21 cellular contexts compared by ENCODE assay signal in the genomic region with DNA sequence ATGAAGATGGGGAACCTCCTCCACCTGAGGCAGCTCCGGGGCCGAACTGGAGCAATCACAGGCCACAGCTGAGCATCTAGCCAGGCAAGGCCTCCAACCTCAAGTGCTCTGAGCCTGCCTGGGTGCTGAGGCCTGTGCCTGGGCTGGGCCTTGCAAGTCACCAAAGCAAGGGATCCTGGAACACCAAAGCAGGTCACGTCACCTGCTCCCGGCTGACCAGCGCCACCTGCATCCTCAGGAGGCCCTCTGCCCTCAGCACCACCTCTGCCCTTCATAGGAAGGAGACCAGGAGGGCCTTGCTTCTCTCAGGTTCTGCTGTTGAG.
DNase-seq lines count a peak whose midpoint lies in the region; ATAC-seq, FAIRE-seq and TF ChIP-seq lines count a peak whose summit lies in the region.
"Had no signal": no experiment of that assay in that cellular context is flagged by ENCODE, and none has a peak within 500 bp of the region (broad histone marks: within the 10 kb centered on the region; RNA-seq: fewer than 3 reads in every experiment).

No MANE protein-coding gene starts in this region.

- ATAC-seq in K562 (no peak), HepG2 (peak; percentile 30)
- ATAC-seq: A549, Right ventricle myocardium inferior had no signal

- CTCF ChIA-PET in K562 (lab: Yijun Ruan, JAX; ENCODE audit: low intra/inter-chr PET ratio) (no interaction called here), HepG2 (lab: Yijun Ruan, JAX; ENCODE audit: low intra/inter-chr PET ratio, low total read pairs) (no interaction called here)

- peaks cover 3% of the 10 kb centered on the region for H3K9me1 ChIP-seq in K562 (ENCODE audit: control insufficient read depth, insufficient read depth, low read length)

- H3K4me1 ChIP-seq in KMS-11 (ENCODE audit: low read depth, poor library complexity, severe bottlenecking) (peaks cover 100% of the 10 kb centered on the region), K562 (replicated peaks in 1 of 2; ENCODE audit: control insufficient read depth in 2 of 2, insufficient read depth in 2 of 2, low read length in 2 of 2) (peaks cover 21 to 26% of the 10 kb centered on the region in 2 experiments), HepG2 (ENCODE audit: insufficient read depth, low read length) (peaks cover 8% of the 10 kb centered on the region; the same call in 1 of the 2 replicates), thymus (ENCODE audit: control insufficient read depth, insufficient read depth, low read length) (peaks cover 94% of the 10 kb centered on the region), suprapubic skin (peaks cover 12% of the 10 kb centered on the region)
- H3K4me1 ChIP-seq: A549, HAP-1, SJSA1 had no signal

- FAIRE-seq in K562 (lab: Jason Lieb, UNC) (no peak), HepG2 (lab: Jason Lieb, UNC) (no peak), urothelium cell line (lab: Jason Lieb, UNC) (no peak)
- FAIRE-seq: A549 had no signal

- H3K27ac ChIP-seq in KMS-11, result peak overlapping the region; percentile 94
- no peak overlapping the region for H3K27ac ChIP-seq in K562 (ENCODE audit: extremely low read depth, low read depth, low read length)
- no peak overlapping the region for H3K27ac ChIP-seq in HepG2 (ENCODE audit: extremely low read length, insufficient read depth, low read length)
- H3K27ac ChIP-seq in thymus (ENCODE audit: low read depth), result peak overlapping the region; percentile 95
- H3K27ac ChIP-seq in suprapubic skin, result no peak overlapping the region
- H3K27ac ChIP-seq: A549, BLaER1, GM23248, HL-60, SJSA1 had no signal

- BruUV-seq in K562 (replicated peaks; lab: Mats Ljungman, UMichigan), result no TSS peak
- no TSS peak for BruUV-seq in HepG2 (replicated peaks; lab: Mats Ljungman, UMichigan)

- H3K36me3 ChIP-seq in KMS-11 (ENCODE audit: insufficient read depth), result no peaks in the 10 kb centered on the region
- H3K36me3 ChIP-seq in K562 (ENCODE audit: control insufficient read depth, insufficient read depth, low read length), result no peaks in the 10 kb centered on the region
- H3K36me3 ChIP-seq in HepG2 (replicated peaks in 1 of 2; ENCODE audit: control insufficient read depth in 1 of 2, insufficient read depth in 2 of 2, low read length in 2 of 2), result no peaks in the 10 kb centered on the region
- H3K36me3 ChIP-seq in thymus (ENCODE audit: control insufficient read depth, insufficient read depth), result no peaks in the 10 kb centered on the region
- H3K36me3 ChIP-seq in suprapubic skin, result no peaks in the 10 kb centered on the region
- H3K36me3 ChIP-seq: BLaER1, HAP-1, MG63, SJSA1 had no signal

- intact Hi-C loops in K562 (cut with micrococcal nuclease), result no loop called here
- intact Hi-C loops in HepG2 (cut with micrococcal nuclease; ENCODE audit: unreplicated experiment), result loop anchor here (10.0 kb wide), 1 partner anchor 64 kb away; a partner anchor contains a TSS

- TF ChIP-seq RAD21 in K562 (CRISPR knock-in tag; conservative IDR thresholded peaks at IDR 0.05 in 1 of 2, IDR thresholded peaks at IDR 0.05 in 1 of 2) (no peak), HepG2 (CRISPR knock-in tag; IDR thresholded peaks at IDR 0.05) (no peak)

- H4K20me1 ChIP-seq in KMS-11 (ENCODE audit: insufficient read depth) (no peaks in the 10 kb centered on the region), K562 (replicated peaks; ENCODE audit: control insufficient read depth, insufficient read depth, low read length) (no peaks in the 10 kb centered on the region), HepG2 (ENCODE audit: insufficient read depth, low read length) (no peaks in the 10 kb centered on the region)
- H4K20me1 ChIP-seq: BLaER1 had no signal

- no peak overlapping the region for H3K4me3 ChIP-seq in KMS-11 (IDR thresholded peaks at IDR 0.05; ENCODE audit: insufficient read depth, low read depth, low read length)
- no peak overlapping the region for H3K4me3 ChIP-seq in K562
- H3K4me3 ChIP-seq in HepG2 (replicated peaks in 1 of 3; ENCODE audit: insufficient read depth in 1 of 3, low read depth in 2 of 3, low read length in 3 of 3), result no peak overlapping the region
- H3K4me3 ChIP-seq in thymus (ENCODE audit: low read length), result peak overlapping the region; percentile 30
- no peak overlapping the region for H3K4me3 ChIP-seq in suprapubic skin
- H3K4me3 ChIP-seq: A549, BLaER1, GM23248, HAP-1, MG63, SJSA1 had no signal

- TF ChIP-seq EP300 in K562 (IDR thresholded peaks at IDR 0.05; ENCODE audit: low read length), result no peak
- no peak for TF ChIP-seq EP300 in HepG2 (IDR thresholded peaks at IDR 0.05; ENCODE audit: low read depth in 2 of 2, low read length in 2 of 2)
- no peak for TF ChIP-seq EP300 in HepG2 (CRISPR knock-in tag; IDR thresholded peaks at IDR 0.05; ENCODE audit: borderline replicate concordance)
- TF ChIP-seq EP300 in suprapubic skin (IDR thresholded peaks at IDR 0.05), result no peak

- H3K79me2 ChIP-seq in KMS-11 (ENCODE audit: insufficient read depth, low read depth) (no peaks in the 10 kb centered on the region), K562 (ENCODE audit: control insufficient read depth, insufficient read depth, low read length) (no peaks in the 10 kb centered on the region), HepG2 (ENCODE audit: insufficient read depth, low read length) (no peaks in the 10 kb centered on the region)

- POLR2A ChIA-PET in K562 (lab: Yijun Ruan, JAX) (interaction anchor here (0.5 kb wide), 1 partner anchor 17 kb away, joined by 3 read pairs; no protein-coding TSS in a partner anchor), HepG2 (lab: Yijun Ruan, JAX) (no interaction called here)

- H3K4me2 ChIP-seq in KMS-11, result peak overlapping the region; percentile 69
- no peak overlapping the region for H3K4me2 ChIP-seq in K562 (ENCODE audit: insufficient read depth, low read length)
- H3K4me2 ChIP-seq in HepG2 (ENCODE audit: low read depth, low read length), result no peak overlapping the region
- H3K4me2 ChIP-seq: A549, BLaER1 had no signal

- H3K9me3 ChIP-seq in K562 (replicated peaks; ENCODE audit: control insufficient read depth, insufficient read depth, low read depth, low read length) (no peaks in the 10 kb centered on the region), HepG2 (ENCODE audit: low read length) (no peaks in the 10 kb centered on the region), thymus (ENCODE audit: control insufficient read depth) (no peaks in the 10 kb centered on the region), suprapubic skin (no peaks in the 10 kb centered on the region)
- H3K9me3 ChIP-seq: A549, BLaER1, HAP-1, MG63, SJSA1 had no signal

- 70% methylated on average over 4 of the region's 5 CpGs for WGBS in K562 (ENCODE audit: insufficient coverage, low coverage, missing lambda C conversion rate)
- 60% methylated on average over 1 of the region's 5 CpGs for WGBS in HepG2 (ENCODE audit: low lambda C conversion rate)
- 67% methylated on average over 5 of the region's 5 CpGs for WGBS in thymus
- no CpG with 5 or more reads among the region's 5 CpGs for WGBS in suprapubic skin

- no peak for DNase-seq in K562 (ENCODE audit: extremely low read depth in 1 of 4, low spot score in 3 of 4)
- DNase-seq in HepG2 (ENCODE audit: low spot score), result no peak
- DNase-seq in suprapubic skin (ENCODE audit: low spot score in 2 of 2), result no peak
- no peak for DNase-seq in epidermal melanocyte (ENCODE audit: insufficient read length, low spot score)
- DNase-seq in urothelium cell line (ENCODE audit: low spot score), result no peak
- DNase-seq: CD4-positive, alpha-beta T cell; COR-L47; DMS79; GM23248; MG63; NCI-H187; NCI-H446 treated with DMSO at 0.1 percent for 48 hours; NCI-H526 treated with DMSO at 0.1 percent for 48 hours had no signal

- H3K27me3 ChIP-seq in KMS-11 (ENCODE audit: insufficient read depth, low read depth) (no peaks in the 10 kb centered on the region), K562 (ENCODE audit: control insufficient read depth in 2 of 2, insufficient read depth in 2 of 2, low read length in 2 of 2) (peaks cover 6 to 11% of the 10 kb centered on the region in 2 experiments; a peak in 4 of 5 replicates), HepG2 (ENCODE audit: control insufficient read depth in 1 of 2, insufficient read depth in 2 of 2, low read length in 2 of 2) (peaks cover 5 to 53% of the 10 kb centered on the region in 2 experiments; a peak in 4 of 5 replicates), thymus (ENCODE audit: control insufficient read depth, insufficient read depth) (no peaks in the 10 kb centered on the region), suprapubic skin (no peaks in the 10 kb centered on the region)
- H3K27me3 ChIP-seq: BLaER1, MG63, SJSA1 had no signal

- H2AFZ ChIP-seq in KMS-11 (ENCODE audit: low read depth) (peak overlapping the region; percentile 50; the same call in 1 of the 2 replicates), K562 (ENCODE audit: low read depth, low read length) (peak overlapping the region; percentile 90; the same call in 1 of the 2 replicates), HepG2 (ENCODE audit: low read length) (no peak overlapping the region)
- H2AFZ ChIP-seq: GM23248 had no signal

- no peak for TF ChIP-seq CTCF in KMS-11 (conservative IDR thresholded peaks at IDR 0.05; ENCODE audit: low read depth, low read length)
- no peak for TF ChIP-seq CTCF in K562 (IDR thresholded peaks at IDR 0.05 in 2 of 3, conservative IDR thresholded peaks at IDR 0.05 in 1 of 3; ENCODE audit: insufficient read depth in 2 of 3, low read depth in 1 of 3, low read length in 3 of 3)
- peak; percentile 56 for TF ChIP-seq CTCF in HepG2 (CRISPR knock-in tag; IDR thresholded peaks at IDR 0.05)
- no peak for TF ChIP-seq CTCF in suprapubic skin (IDR thresholded peaks at IDR 0.05)

- in situ Hi-C loops in K562 (cut with MboI), result no loop called here
- in situ Hi-C loops in HepG2 (cut with HindIII; ENCODE audit: extremely low pct_ligation_motif_present, low pct_unique_long_range_greater_than_20kb), result no loop called here

- H3K9ac ChIP-seq in KMS-11 (peak overlapping the region; percentile 59), K562 (ENCODE audit: insufficient read depth in 1 of 2, low read depth in 2 of 2, low read length in 2 of 2) (no peak overlapping the region), HepG2 (ENCODE audit: insufficient read depth, low read depth, low read length) (no peak overlapping the region)
- H3K9ac ChIP-seq: BLaER1, GM23248 had no signal

- TF ChIP-seq POLR2A in K562 (conservative IDR thresholded peaks at IDR 0.05), result no peak
- TF ChIP-seq POLR2A in HepG2 (IDR thresholded peaks at IDR 0.05; ENCODE audit: insufficient read depth in 1 of 2, low read depth in 2 of 2, low read length in 2 of 2), result no peak
- TF ChIP-seq POLR2A in suprapubic skin (IDR thresholded peaks at IDR 0.05), result no peak

TF ChIP-seq in K562, 482 proteins besides CTCF, POLR2A, EP300 and RAD21 (continues in another document):
- TF ChIP-seq L3MBTL2 (IDR thresholded peaks at IDR 0.05), result no peak

TF ChIP-seq in HepG2, 621 proteins besides CTCF, POLR2A, EP300 and RAD21:
- TF ChIP-seq ELF4 (CRISPR knock-in tag; IDR thresholded peaks at IDR 0.05; ENCODE audit: borderline replicate concordance) (no peak), ZFX (CRISPR knock-in tag; IDR thresholded peaks at IDR 0.05; ENCODE audit: low read depth) (0 out of 2 replicates have a peak, but pooled peaks have one; percentile 20), ZNF546 (CRISPR knock-in tag; conservative IDR thresholded peaks at IDR 0.05) (no peak)
TF ChIP-seq in HepG2: peak in this region for 1.

Comparison
In these comparisons a context has a peak if more than half of its experiments do, and no peak if none do; other contexts are left out.
1. H3K27ac ChIP-seq: peak in KMS-11 (single experiment) and thymus (single experiment); none in K562 (single experiment), HepG2 (single experiment) and suprapubic skin (single experiment).